In the genomic region with DNA sequence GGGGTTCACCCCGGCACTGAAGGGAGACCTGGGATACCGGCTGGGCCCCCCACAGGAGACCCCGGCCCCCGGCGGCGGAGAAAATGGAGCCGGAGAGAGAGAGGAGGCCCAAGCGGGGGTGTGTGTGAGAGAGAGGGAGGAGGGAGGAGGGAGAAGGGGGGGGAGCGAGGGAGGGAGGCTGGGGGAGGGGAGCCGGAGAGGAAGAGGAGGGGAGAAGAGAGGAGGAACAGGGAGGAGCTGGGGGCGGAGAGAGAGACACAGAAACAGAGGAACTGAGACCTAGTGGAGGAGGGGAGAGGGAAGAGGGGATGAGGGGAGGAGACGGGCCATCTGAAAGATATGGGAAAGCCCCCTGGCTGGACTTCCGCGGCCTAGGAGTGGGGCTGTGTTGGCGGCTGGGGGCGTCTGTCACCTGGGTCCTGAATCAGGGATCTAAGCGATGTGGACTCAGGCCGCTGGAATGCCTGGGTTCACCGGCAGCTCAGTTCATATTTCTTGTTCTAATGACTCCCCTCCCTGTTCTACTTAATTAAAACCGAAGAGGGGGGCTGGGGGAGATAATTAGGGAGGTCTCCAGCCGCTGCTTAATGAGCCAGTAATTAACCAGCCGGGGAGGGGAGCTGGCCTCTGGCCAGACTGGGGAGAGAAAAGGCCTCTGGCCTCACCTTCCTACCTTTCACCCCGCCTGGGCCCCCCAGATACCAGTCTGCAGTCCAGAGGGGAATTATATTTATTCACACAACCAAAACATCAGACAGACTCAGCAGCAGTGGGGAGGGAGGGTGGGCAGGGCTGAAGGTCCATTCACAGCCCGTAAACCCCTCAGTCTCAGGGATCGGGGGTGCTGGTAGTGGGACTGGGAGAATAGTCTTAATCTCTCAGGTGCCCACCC, we compare ENCODE assay signal across 8 cellular contexts. TPM values are rescaled to one million over a fixed set of nuclear protein-coding genes. Genes with fewer than 3 reads are reported as not detected.
DNase-seq lines count a peak whose midpoint lies in the region; ATAC-seq and TF ChIP-seq lines count a peak whose summit lies in the region.

TSS of gene PBX2 (minus strand) at position 149 of the 892 bp plus-strand sequence. CDS start 287 bp downstream, outside the sequence.

- H3K36me3 ChIP-seq in heart right ventricle: peaks cover 0 to 41% (median 15%) of the 10 kb centered on the region in 9 donors

- TF ChIP-seq CTCF in heart right ventricle (IDR thresholded peaks at IDR 0.05) (no peak), type B pancreatic cell (conservative IDR thresholded peaks at IDR 0.05) (no peak)

- H3K4me1 Mint-ChIP-seq in type B pancreatic cell (ENCODE audit: unreplicated experiment): peaks cover 55% of the 10 kb centered on the region

- H3K4me3 Mint-ChIP-seq in type B pancreatic cell: peak within 1 kb of the TSS; percentile 96

- H3K9me3 ChIP-seq in heart right ventricle: no peaks in the 10 kb centered on the region

- no peaks in the 10 kb centered on the region for H3K27me3 Mint-ChIP-seq in type B pancreatic cell

- intact Hi-C loops in T-helper 1 cell treated with Interleukin-12 subunit alpha and Interleukin-12 subunit beta and Interleukin-4 antibody, amounts not matched to agents 30 ng/mL and 1 ng/mL, for 36 hours (cut with micrococcal nuclease): loop anchor here (1.0 to 10.0 kb wide), 8 partner anchors 12 to 1545 kb away; partner anchors contain the start of genes B3GALT4, C6orf136, CLIC1 and EHMT2
- intact Hi-C loops in heart right ventricle (cut with DNase I) (loop anchor here in 2 of 10 donors (5.0 kb wide), 1 partner anchor 63 kb away; the partner anchor contains the start of gene ATF6B (in 2 of the 2)), posterior vena cava (cut with DNase I) (loop anchor here in 1 of 2 donors (5.0 kb wide), 1 partner anchor 73 kb away; no protein-coding TSS in a partner anchor)

- peaks cover 13 to 86% (median 75%) of the 10 kb centered on the region in 9 donors for H3K4me1 ChIP-seq in heart right ventricle

- DNase-seq in ELF-1 (ENCODE audit: low read depth, low spot score) (peak; percentile 90), NCI-H1436 treated with DMSO at 0.1 percent for 48 hours (lab: John Stamatoyannopoulos, UW) (peak; percentile 49), amniotic epithelial cell (ENCODE audit: low read depth) (peak; percentile 91), heart right ventricle (peak; percentile 86 to 98), posterior vena cava (ENCODE audit: low spot score) (peak; percentile 97), type B pancreatic cell (ENCODE audit: extremely low spot score, unreplicated experiment) (peak; percentile 79)

- peak within 1 kb of the TSS; percentile 71 to 99 (median 98) for H3K27ac ChIP-seq in heart right ventricle

- H3K36me3 Mint-ChIP-seq in type B pancreatic cell: peaks cover 16% of the 10 kb centered on the region

- ATAC-seq in HG02571 (IDR thresholded peaks at IDR 0.05; ENCODE audit: unreplicated experiment) (peak; percentile 59), heart right ventricle (peak; percentile 69 to 85 (median 78))

- 5 to 7% methylated on average over 23 of the region's 25 CpGs for WGBS in heart right ventricle, 2 donors

- H3K9me3 Mint-ChIP-seq in type B pancreatic cell: no peaks in the 10 kb centered on the region

- peak within 1 kb of the TSS; percentile 50 to 85 (median 80) for H3K4me3 ChIP-seq in heart right ventricle

- H3K27me3 ChIP-seq in heart right ventricle: no peaks in the 10 kb centered on the region

- peak within 1 kb of the TSS; percentile 94 for H3K27ac Mint-ChIP-seq in type B pancreatic cell

RNA-seq across cellular contexts. Expression of gene PBX2, which starts in this region (rescaled TPM):
- 97.7 and 106 TPM in 2 replicates for total RNA-seq in T-helper 1 cell treated with Interleukin-12 subunit alpha and Interleukin-12 subunit beta and Interleukin-4 antibody, amounts not matched to agents 30 ng/mL and 1 ng/mL, for 36 hours
- total RNA-seq in heart right ventricle (10 to 100 TPM; 32.8 to 50.9 (median 44.1) TPM), posterior vena cava (10 to 100 TPM; 49.4 to 53.1 TPM), type B pancreatic cell (ENCODE audit: low replicate concordance) (137 and 166 TPM in 2 replicates)
- polyA plus RNA-seq in heart right ventricle: 10 to 100 TPM; 25.6 to 55.4 TPM

Comparison
In these comparisons a context has a peak if more than half of its experiments do, and no peak if none do; other contexts are left out.
1. Peak in every context shown above with its lines: DNase-seq, ATAC-seq, H3K4me3 ChIP-seq and H3K27ac ChIP-seq.